In genomic region chr20:44997171-44997570, GRCh38 we compare ENCODE assay signal across 23 cellular contexts. TPM values are rescaled to one million over a fixed set of nuclear protein-coding genes. Genes with fewer than 3 reads are reported as not detected.
DNase-seq lines count a peak whose midpoint lies in the region; ATAC-seq and TF ChIP-seq lines count a peak whose summit lies in the region.
"Had no signal": no experiment of that assay in that cellular context is flagged by ENCODE, and none has a peak within 500 bp of the region (broad histone marks: within the 10 kb centered on the region; RNA-seq: fewer than 3 reads in every experiment).

No MANE protein-coding gene starts in this region.

- peaks cover 61% of the 10 kb centered on the region for H3K4me1 Mint-ChIP-seq in activated T-cell treated with anti-CD3 and anti-CD28 coated beads, Interleukin-2, amount 50 U/mL, for 72 hours (ENCODE audit: low read depth)
- H3K4me1 Mint-ChIP-seq in activated T-cell treated with anti-CD3 and anti-CD28 coated beads, Interleukin-2, amount 50 U/mL, for 4 hours (ENCODE audit: low read depth): peaks cover 64% of the 10 kb centered on the region
- H3K4me1 Mint-ChIP-seq in effector memory CD8-positive, alpha-beta T cell (ENCODE audit: low read depth in 2 of 2): peaks cover 43 to 56% of the 10 kb centered on the region in 2 donors
- H3K4me1 Mint-ChIP-seq in stimulated activated memory B cell treated with anti-CD40 and anti-IgM and Interleukin-4, amounts not matched to agents 10 μg/mL and 1 μg/mL and 100 μg/mL, for 72 hours: peaks cover 58% of the 10 kb centered on the region

- TF ChIP-seq CTCF in OCI-LY3 (IDR thresholded peaks at IDR 0.05; ENCODE audit: low read depth, low read length) (no peak), right lobe of liver (IDR thresholded peaks at IDR 0.05) (no peak)

- no peaks in the 10 kb centered on the region for H3K27me3 Mint-ChIP-seq in activated T-cell treated with anti-CD3 and anti-CD28 coated beads, Interleukin-2, amount 50 U/mL, for 72 hours (ENCODE audit: low read depth)
- H3K27me3 Mint-ChIP-seq in activated T-cell treated with anti-CD3 and anti-CD28 coated beads, Interleukin-2, amount 50 U/mL, for 4 hours (ENCODE audit: low read depth): no peaks in the 10 kb centered on the region
- no peaks in the 10 kb centered on the region for H3K27me3 Mint-ChIP-seq in effector memory CD8-positive, alpha-beta T cell
- no peaks in the 10 kb centered on the region for H3K27me3 Mint-ChIP-seq in stimulated activated memory B cell treated with anti-CD40 and anti-IgM and Interleukin-4, amounts not matched to agents 10 μg/mL and 1 μg/mL and 100 μg/mL, for 72 hours

- peaks cover 100% of the 10 kb centered on the region for H3K79me2 ChIP-seq in OCI-LY3 (ENCODE audit: low read length)

- H3K27me3 ChIP-seq in OCI-LY3 (ENCODE audit: low read depth, low read length) (no peaks in the 10 kb centered on the region), right lobe of liver (no peaks in the 10 kb centered on the region)
- H3K27me3 ChIP-seq: adrenal gland, BLaER1, heart right ventricle had no signal

- H3K9me3 ChIP-seq in OCI-LY3 (ENCODE audit: insufficient read depth, low read length): no peaks in the 10 kb centered on the region
- H3K9me3 ChIP-seq in right lobe of liver: no peaks in the 10 kb centered on the region
- H3K9me3 ChIP-seq: adrenal gland, BLaER1, heart right ventricle had no signal

- intact Hi-C loops in right lobe of liver (cut with DNase I): no loop called here

- peak in 1 of 2 donors; percentile 42 for ATAC-seq in activated T-cell treated with anti-CD3 and anti-CD28 coated beads, Interleukin-2, amount 50 U/mL, for 72 hours (replicated peaks in 1 of 2)
- ATAC-seq in activated T-cell treated with anti-CD3 and anti-CD28 coated beads, Interleukin-2, amount 50 U/mL, for 4 hours: no peak
- no peak for ATAC-seq in effector memory CD8-positive, alpha-beta T cell (replicated peaks)
- ATAC-seq in stimulated activated memory B cell treated with anti-CD40 and anti-IgM and Interleukin-4, amounts not matched to agents 10 μg/mL and 1 μg/mL and 100 μg/mL, for 72 hours: no peak
- ATAC-seq in right lobe of liver (no peak), GM21723 (IDR thresholded peaks at IDR 0.05; ENCODE audit: unreplicated experiment) (no peak)
- ATAC-seq: heart right ventricle, K562, left ventricle myocardium superior, PC-3 had no signal

- H3K36me3 Mint-ChIP-seq in activated T-cell treated with anti-CD3 and anti-CD28 coated beads, Interleukin-2, amount 50 U/mL, for 72 hours (ENCODE audit: insufficient read depth in 2 of 2): peaks cover 25 to 56% of the 10 kb centered on the region in 2 donors
- peaks cover 59% of the 10 kb centered on the region for H3K36me3 Mint-ChIP-seq in activated T-cell treated with anti-CD3 and anti-CD28 coated beads, Interleukin-2, amount 50 U/mL, for 4 hours (ENCODE audit: insufficient read depth)
- peaks cover 84% of the 10 kb centered on the region for H3K36me3 Mint-ChIP-seq in effector memory CD8-positive, alpha-beta T cell (ENCODE audit: insufficient read depth)
- peaks cover 72% of the 10 kb centered on the region for H3K36me3 Mint-ChIP-seq in stimulated activated memory B cell treated with anti-CD40 and anti-IgM and Interleukin-4, amounts not matched to agents 10 μg/mL and 1 μg/mL and 100 μg/mL, for 72 hours

- H3K27ac ChIP-seq in OCI-LY3 (ENCODE audit: low read length): peak overlapping the region; percentile 57
- H3K27ac ChIP-seq in right lobe of liver: no peak overlapping the region
- H3K27ac ChIP-seq: adrenal gland, BLaER1, coronary artery, heart right ventricle had no signal

- no peak overlapping the region for H3K4me3 ChIP-seq in OCI-LY3 (ENCODE audit: low read length)
- no peak overlapping the region for H3K4me3 ChIP-seq in right lobe of liver
- H3K4me3 ChIP-seq: adrenal gland, BLaER1, coronary artery, heart right ventricle, K562 had no signal

- TF ChIP-seq POLR2A in erythroblast (IDR thresholded peaks at IDR 0.05; ENCODE audit: low read length): no peak
- no peak for TF ChIP-seq POLR2A in right lobe of liver (IDR thresholded peaks at IDR 0.05)

- peak overlapping the region in 1 of 2 donors; percentile 22 for H3K4me3 Mint-ChIP-seq in activated T-cell treated with anti-CD3 and anti-CD28 coated beads, Interleukin-2, amount 50 U/mL, for 72 hours
- no peak overlapping the region for H3K4me3 Mint-ChIP-seq in activated T-cell treated with anti-CD3 and anti-CD28 coated beads, Interleukin-2, amount 50 U/mL, for 4 hours
- H3K4me3 Mint-ChIP-seq in effector memory CD8-positive, alpha-beta T cell: no peak overlapping the region
- peak overlapping the region; percentile 34 for H3K4me3 Mint-ChIP-seq in stimulated activated memory B cell treated with anti-CD40 and anti-IgM and Interleukin-4, amounts not matched to agents 10 μg/mL and 1 μg/mL and 100 μg/mL, for 72 hours

- no peak overlapping the region for H3K9ac ChIP-seq in OCI-LY3 (ENCODE audit: low read length)
- H3K9ac ChIP-seq: BLaER1 had no signal

- peak overlapping the region; percentile 88 for H3K27ac Mint-ChIP-seq in activated T-cell treated with anti-CD3 and anti-CD28 coated beads, Interleukin-2, amount 50 U/mL, for 72 hours
- peak overlapping the region; percentile 87 to 91 for H3K27ac Mint-ChIP-seq in effector memory CD8-positive, alpha-beta T cell
- H3K27ac Mint-ChIP-seq in stimulated activated memory B cell treated with anti-CD40 and anti-IgM and Interleukin-4, amounts not matched to agents 10 μg/mL and 1 μg/mL and 100 μg/mL, for 72 hours: peak overlapping the region; percentile 91

- DNase-seq in activated T-cell treated with anti-CD3 and anti-CD28 coated beads, Interleukin-2, amount 50 U/mL, for 72 hours: no peak
- no peak for DNase-seq in activated T-cell treated with anti-CD3 and anti-CD28 coated beads, Interleukin-2, amount 50 U/mL, for 4 hours
- no peak for DNase-seq in effector memory CD8-positive, alpha-beta T cell
- DNase-seq in erythroblast (lab: John Stamatoyannopoulos, UW) (no peak), right lobe of liver (no peak)
- DNase-seq: adrenal gland; GOT3; heart right ventricle; left ventricle myocardium superior; MV-4-11; NCI-H1694 treated with DMSO at 0.1 percent for 48 hours; NCI-H226; NCI-H774; PC-3; SHP77 treated with DMSO at 0.1 percent for 48 hours; stimulated activated CD4-positive, alpha-beta T cell treated with anti-CD3 and anti-CD28 coated beads, Interleukin-4, amount 100 ng/mL, for 4 hours; substantia nigra had no signal

- H4K20me1 ChIP-seq in OCI-LY3 (ENCODE audit: insufficient read depth, low read length): peaks cover 95% of the 10 kb centered on the region

- peak overlapping the region; percentile 0; the same call in 1 of the 2 replicates for H3K4me2 ChIP-seq in OCI-LY3 (ENCODE audit: low read length)
- H3K4me2 ChIP-seq: BLaER1 had no signal

- H3K9me3 Mint-ChIP-seq in activated T-cell treated with anti-CD3 and anti-CD28 coated beads, Interleukin-2, amount 50 U/mL, for 72 hours: no peaks in the 10 kb centered on the region
- H3K9me3 Mint-ChIP-seq in activated T-cell treated with anti-CD3 and anti-CD28 coated beads, Interleukin-2, amount 50 U/mL, for 4 hours: no peaks in the 10 kb centered on the region
- H3K9me3 Mint-ChIP-seq in effector memory CD8-positive, alpha-beta T cell: no peaks in the 10 kb centered on the region
- H3K9me3 Mint-ChIP-seq in stimulated activated memory B cell treated with anti-CD40 and anti-IgM and Interleukin-4, amounts not matched to agents 10 μg/mL and 1 μg/mL and 100 μg/mL, for 72 hours: no peaks in the 10 kb centered on the region

- WGBS in right lobe of liver (ENCODE audit: insufficient coverage, low coverage, low lambda C conversion rate, missing lambda C conversion rate): 89% methylated on average over 6 of the region's 6 CpGs

- H2AFZ ChIP-seq in OCI-LY3 (ENCODE audit: low read depth, low read length): no peak overlapping the region

- H3K36me3 ChIP-seq in OCI-LY3 (replicated peaks; ENCODE audit: low read depth, low read length): peaks cover 79% of the 10 kb centered on the region
- peaks cover 0 to 41% (median 6%) of the 10 kb centered on the region in 4 donors for H3K36me3 ChIP-seq in right lobe of liver

- peaks cover 49% of the 10 kb centered on the region for H3K4me1 ChIP-seq in OCI-LY3 (ENCODE audit: low read length)
- H3K4me1 ChIP-seq in right lobe of liver: no peaks in the 10 kb centered on the region
- H3K4me1 ChIP-seq: adrenal gland, BLaER1 had no signal

RNA-seq across cellular contexts. Expression of gene STK4, which starts 30.9 kb away (rescaled TPM):
- 100 to 1,000 TPM; 161 to 162 TPM for total RNA-seq in activated T-cell treated with anti-CD3 and anti-CD28 coated beads, Interleukin-2, amount 50 U/mL, for 72 hours
- 100 to 1,000 TPM; 134 to 157 (median 149) TPM for total RNA-seq in activated T-cell treated with anti-CD3 and anti-CD28 coated beads, Interleukin-2, amount 50 U/mL, for 4 hours
- total RNA-seq in right lobe of liver: 10 to 100 TPM in 5 of 6 experiments, 1 to 10 TPM in 1; 9.7 to 17.5 (median 13.4) TPM

RNA-seq across cellular contexts. Expression of gene TOMM34, which starts 37.0 kb away (rescaled TPM):
- total RNA-seq in activated T-cell treated with anti-CD3 and anti-CD28 coated beads, Interleukin-2, amount 50 U/mL, for 72 hours: 10 to 100 TPM; 43.5 to 46.8 TPM
- 10 to 100 TPM; 70.8 to 76.6 (median 71.6) TPM for total RNA-seq in activated T-cell treated with anti-CD3 and anti-CD28 coated beads, Interleukin-2, amount 50 U/mL, for 4 hours
- total RNA-seq in right lobe of liver: 10 to 100 TPM in 3 of 6 experiments, 1 to 10 TPM in 3; 6.7 to 17.7 (median 10.0) TPM

Comparison
In these comparisons a context has a peak if more than half of its experiments do, and no peak if none do; other contexts are left out.
1. RNA of gene STK4, which starts 30.9 kb away (total RNA-seq): 161 to 162 TPM in activated T-cell treated with anti-CD3 and anti-CD28 coated beads, Interleukin-2, amount 50 U/mL, for 72 hours and 134 to 157 TPM in activated T-cell treated with anti-CD3 and anti-CD28 coated beads, Interleukin-2, amount 50 U/mL, for 4 hours; 9.7 to 17.5 TPM in right lobe of liver; every median in the first group is over 4 times any median in the second.
2. Peak in every context shown above with its lines, with median percentiles within 50 percentile points of each other: H3K27ac Mint-ChIP-seq.